ENCODE assay signal across 8 cellular contexts in genomic region chr2:159035790-159036411, GRCh38.
A peak's percentile ranks its signal among the peaks of the same experiment; 100 is the strongest.
DNase-seq lines count a peak whose midpoint lies in the region; ATAC-seq, FAIRE-seq and TF ChIP-seq lines count a peak whose summit lies in the region.

No MANE protein-coding gene starts in this region.

- peak; percentile 51 for ATAC-seq in GM12878
- no peak for ATAC-seq in HG03139 (IDR thresholded peaks at IDR 0.05; ENCODE audit: unreplicated experiment)

- peak; percentile 50 for TF ChIP-seq RAD21 in GM12878 (IDR thresholded peaks at IDR 0.05; ENCODE audit: insufficient read depth, low read depth, low read length)

- TF ChIP-seq CTCF in GM10266 (IDR thresholded peaks at IDR 0.05; ENCODE audit: control insufficient read depth, insufficient read depth, low read depth, missing control alignments), result peak; percentile 22
- peak in 2 of 3 experiments; percentile 7 to 23; a peak in 2 of 6 replicates for TF ChIP-seq CTCF in GM12878 (IDR thresholded peaks at IDR 0.05 in 2 of 3, conservative IDR thresholded peaks at IDR 0.05 in 1 of 3; ENCODE audit: control insufficient read depth in 2 of 3, extremely low read depth in 1 of 3, insufficient read depth in 1 of 3, low read depth in 3 of 3, low read length in 3 of 3)

- no peaks in the 10 kb centered on the region for H4K20me1 ChIP-seq in GM12878 (ENCODE audit: control insufficient read depth, insufficient read depth)

- H3K79me2 ChIP-seq in GM12878 (ENCODE audit: control insufficient read depth, insufficient read depth, low read length), result no peaks in the 10 kb centered on the region

- no peak for FAIRE-seq in GM12878 (lab: Jason Lieb, UNC)

- no peaks in the 10 kb centered on the region for H3K36me3 ChIP-seq in GM12878 (ENCODE audit: control insufficient read depth in 2 of 2, insufficient read depth in 2 of 2, low read length in 1 of 2)

- CTCF ChIA-PET in GM12878 (lab: Yijun Ruan, JAX), result interaction anchor here (1.0 to 2.5 kb wide), 3 partner anchors 81 to 676 kb away, joined by 3 to 6 read pairs (median 4); partner anchors contain the start of gene MARCHF7

- no peak for TF ChIP-seq EP300 in GM12878 (IDR thresholded peaks at IDR 0.05; ENCODE audit: borderline replicate concordance in 1 of 2, control insufficient read depth in 1 of 2, low read depth in 2 of 2, low read length in 2 of 2)

- H3K4me2 ChIP-seq in GM12878 (ENCODE audit: control insufficient read depth, insufficient read depth), result no peak overlapping the region

- no peak for DNase-seq in GM10266 (ENCODE audit: extremely low spot score)
- DNase-seq in NCI-H1930 (lab: John Stamatoyannopoulos, UW), result peak; percentile 9 to 14
- DNase-seq in GM12878 (ENCODE audit: low read depth, low spot score), result no peak
- peak; percentile 86 for DNase-seq in kidney tubule cell (ENCODE audit: low spot score)
- no peak for DNase-seq in GOT3 (lab: John Stamatoyannopoulos, UW)
- no peak for DNase-seq in OCI-M2 (lab: John Stamatoyannopoulos, UW; ENCODE audit: unreplicated experiment)
- no peak for DNase-seq in stimulated activated CD4-positive, alpha-beta T cell treated with anti-CD3 and anti-CD28 coated beads, Interleukin-4, amount 100 ng/mL, for 24 hours

- SMC1A ChIA-PET in GM12878 (lab: Charles Lee; ENCODE audit: uncharacterized antibody, unreplicated experiment), result interaction anchor here (0.6 kb wide), 1 partner anchor 39 kb away, joined by 3 read pairs; no protein-coding TSS in a partner anchor

- no peak for TF ChIP-seq POLR2A in GM12878 (IDR thresholded peaks at IDR 0.05; ENCODE audit: low read depth, low read length)

- BruUV-seq in GM12878 (replicated peaks; lab: Mats Ljungman, UMichigan), result no TSS peak

- no peak overlapping the region for H3K4me3 ChIP-seq in GM12878

- RAD21 ChIA-PET in GM12878 (lab: Charles Lee; ENCODE audit: unreplicated experiment), result interaction anchor here (1.4 to 1.6 kb wide), 2 partner anchors 73 to 83 kb away, joined by 3 to 4 read pairs; no protein-coding TSS in a partner anchor

- in situ Hi-C loops in GM12878 (cut with MboI), result no loop called here

- no peak overlapping the region for H3K27ac ChIP-seq in GM12878 (ENCODE audit: control insufficient read depth, insufficient read depth)

- H3K4me1 ChIP-seq in GM12878 (ENCODE audit: control insufficient read depth, insufficient read depth, low read length), result no peaks in the 10 kb centered on the region

- H3K27me3 ChIP-seq in GM12878 (replicated peaks in 1 of 2; ENCODE audit: control insufficient read depth in 2 of 2, insufficient read depth in 2 of 2, low read length in 1 of 2), result no peaks in the 10 kb centered on the region

- H2AFZ ChIP-seq in GM12878 (ENCODE audit: control insufficient read depth, low read depth, low read length), result no peak overlapping the region

- no peaks in the 10 kb centered on the region for H3K9me3 ChIP-seq in GM12878 (replicated peaks; ENCODE audit: control insufficient read depth, insufficient read depth, low read length)

- no peak overlapping the region for H3K9ac ChIP-seq in GM12878 (ENCODE audit: control insufficient read depth, insufficient read depth, low read length)

- WGBS in GM12878 (ENCODE audit: insufficient coverage, insufficient replicate concordance, low lambda C conversion rate, missing lambda C conversion rate), result 87% methylated on average over 10 of the region's 10 CpGs

- POLR2A ChIA-PET in GM12878 (lab: Charles Lee), result no interaction called here

- intact Hi-C loops in GM12878 (cut with micrococcal nuclease; ENCODE audit: unreplicated experiment), result loop anchor here (1.0 kb wide), 1 partner anchor 82 kb away; no protein-coding TSS in a partner anchor

TF ChIP-seq in GM12878, 131 proteins besides CTCF, POLR2A, EP300 and RAD21:
- TF ChIP-seq EZH2 (IDR thresholded peaks at IDR 0.05; ENCODE audit: borderline replicate concordance, control insufficient read depth, low read depth, low read length) (no peak), SMC3 (IDR thresholded peaks at IDR 0.05; ENCODE audit: borderline replicate concordance, low read length) (peak; percentile 34; the same call in 1 of the 2 replicates)

Comparison
In these comparisons a context has a peak if more than half of its experiments do, and no peak if none do; other contexts are left out.
1. DNase-seq: peak in NCI-H1930 (2 of 2) and kidney tubule cell (single experiment); none in GM10266 (single experiment), GM12878 (single experiment), GOT3 (single experiment), OCI-M2 (single experiment) and stimulated activated CD4-positive, alpha-beta T cell treated with anti-CD3 and anti-CD28 coated beads, Interleukin-4, amount 100 ng/mL, for 24 hours (single experiment).